In genomic region chr11:118621898-118622375, GRCh38 we compare ENCODE assay signal across 9 cellular contexts. TPM values are rescaled to one million over a fixed set of nuclear protein-coding genes. Genes with fewer than 3 reads are reported as not detected.
DNase-seq lines count a peak whose midpoint lies in the region; ATAC-seq, FAIRE-seq and TF ChIP-seq lines count a peak whose summit lies in the region.
"Had no signal": no experiment of that assay in that cellular context is flagged by ENCODE, and none has a peak within 500 bp of the region (broad histone marks: within the 10 kb centered on the region; RNA-seq: fewer than 3 reads in every experiment).

No MANE protein-coding gene starts in this region.

- no peaks in the 10 kb centered on the region for H3K9me3 ChIP-seq in neural cell (ENCODE audit: low read length)

- H3K4me1 Mint-ChIP-seq in effector memory CD8-positive, alpha-beta T cell (ENCODE audit: low read depth in 2 of 2) = peaks cover 4 to 5% of the 10 kb centered on the region in 2 donors

- no peaks in the 10 kb centered on the region for H3K27me3 ChIP-seq in neural cell (ENCODE audit: insufficient read depth, low read depth, low read length)

- peak overlapping the region; percentile 71 for H2AFZ ChIP-seq in neural cell (ENCODE audit: low read depth, low read length)

- no peaks in the 10 kb centered on the region for H3K36me3 ChIP-seq in neural cell (ENCODE audit: insufficient read depth, low read length)

- peak overlapping the region; percentile 26 to 73 for H3K4me3 Mint-ChIP-seq in effector memory CD8-positive, alpha-beta T cell

- peak overlapping the region; percentile 85 for H3K27ac ChIP-seq in neural cell (ENCODE audit: low read length)
- H3K27ac ChIP-seq: HL-60 had no signal

- H3K79me2 ChIP-seq in neural cell (replicated peaks; ENCODE audit: insufficient read depth, low read length) = peaks cover 33% of the 10 kb centered on the region

- no peak for TF ChIP-seq EP300 in neural cell (conservative IDR thresholded peaks at IDR 0.05; ENCODE audit: poor library complexity, severe bottlenecking)

- H3K27ac Mint-ChIP-seq in effector memory CD8-positive, alpha-beta T cell = peak overlapping the region in 1 of 2 donors; percentile 56

- TF ChIP-seq CTCF in AG10803 (conservative IDR thresholded peaks at IDR 0.05; ENCODE audit: low read length) (no peak), neural cell (IDR thresholded peaks at IDR 0.05; ENCODE audit: poor library complexity, severe bottlenecking) (no peak)

- peak overlapping the region; percentile 79 for H3K4me3 ChIP-seq in AG10803 (ENCODE audit: low read length)
- H3K4me3 ChIP-seq in neural cell (ENCODE audit: low read length) = peak overlapping the region; percentile 83

- TF ChIP-seq RAD21 in neural cell (conservative IDR thresholded peaks at IDR 0.05) = no peak

- no peaks in the 10 kb centered on the region for H3K9me3 Mint-ChIP-seq in effector memory CD8-positive, alpha-beta T cell

- no peaks in the 10 kb centered on the region for H3K36me3 Mint-ChIP-seq in effector memory CD8-positive, alpha-beta T cell (ENCODE audit: insufficient read depth)

- peaks cover 16 to 28% of the 10 kb centered on the region in 2 donors for H3K27me3 Mint-ChIP-seq in effector memory CD8-positive, alpha-beta T cell

- ATAC-seq in effector memory CD8-positive, alpha-beta T cell (replicated peaks) = no peak
- no peak for ATAC-seq in GM18505 (IDR thresholded peaks at IDR 0.05; ENCODE audit: unreplicated experiment)
- ATAC-seq in GM21723 (IDR thresholded peaks at IDR 0.05; ENCODE audit: unreplicated experiment) = no peak

- no peaks in the 10 kb centered on the region for H3K9me2 ChIP-seq in neural cell (ENCODE audit: insufficient read depth, low read length)

- no peaks in the 10 kb centered on the region for H3F3A ChIP-seq in neural cell (ENCODE audit: insufficient read depth, low read length, poor library complexity, severe bottlenecking)

- peak overlapping the region; percentile 89 for H3K9ac ChIP-seq in neural cell (ENCODE audit: low read length)

- H4K20me1 ChIP-seq in neural cell (ENCODE audit: insufficient read depth) = no peaks in the 10 kb centered on the region

- peak overlapping the region; percentile 98 for H3K4me2 ChIP-seq in neural cell (ENCODE audit: low read length)

- TF ChIP-seq POLR2A in GM12892 (IDR thresholded peaks at IDR 0.05; ENCODE audit: low read depth, low read length) (no peak), GM18505 (IDR thresholded peaks at IDR 0.05; ENCODE audit: borderline replicate concordance, extremely low read depth, insufficient read depth, insufficient read length) (no peak)

- DNase-seq in AG10803 (ENCODE audit: low read depth) (no peak), NCI-H69 (lab: John Stamatoyannopoulos, UW) (peak; percentile 68), GM12892 (ENCODE audit: insufficient read length) (no peak), DMS 273 (lab: John Stamatoyannopoulos, UW; ENCODE audit: unreplicated experiment) (no peak)
- no peak for DNase-seq in effector memory CD8-positive, alpha-beta T cell

- FAIRE-seq in GM12892 (lab: Jason Lieb, UNC) = no peak

TF ChIP-seq in neural cell, 6 proteins besides CTCF, POLR2A, EP300 and RAD21:
- TF ChIP-seq POLR2AphosphoS5 (IDR thresholded peaks at IDR 0.05) = peak; percentile 4
- TF ChIP-seq TAF1 (IDR thresholded peaks at IDR 0.05; ENCODE audit: low read depth) = no peak
- no peak for TF ChIP-seq SMC3 (conservative IDR thresholded peaks at IDR 0.05; ENCODE audit: poor library complexity)
- TF ChIP-seq MXI1 (conservative IDR thresholded peaks at IDR 0.05; ENCODE audit: poor library complexity, severe bottlenecking) = no peak
- TF ChIP-seq EZH2 (IDR thresholded peaks at IDR 0.05; ENCODE audit: borderline replicate concordance, insufficient read depth, low read length, poor library complexity, severe bottlenecking) = no peak
- TF ChIP-seq REST (IDR thresholded peaks at IDR 0.05; ENCODE audit: borderline replicate concordance) = peak; percentile 39

RNA-seq across cellular contexts. Expression of gene PHLDB1, which starts 14.5 kb away (rescaled TPM):
- polyA plus RNA-seq in neural cell = 114 and 149 TPM in 2 replicates
- polyA minus RNA-seq in neural cell = 146 and 166 TPM in 2 replicates
- not detected for polyA plus RNA-seq in GM12892 (2012; ENCODE audit: missing spikeins)

RNA-seq across cellular contexts. Expression of gene ARCN1, which starts 49.7 kb away (rescaled TPM):
- polyA plus RNA-seq in neural cell = 67.2 and 68.4 TPM in 2 replicates
- polyA minus RNA-seq in neural cell = 94.5 and 108 TPM in 2 replicates
- 74.9 TPM for polyA plus RNA-seq in GM12892 (2012; ENCODE audit: missing spikeins)

RNA-seq across cellular contexts. Expression of gene IFT46, which starts 56.2 kb away (rescaled TPM):
- 70.3 and 75.5 TPM in 2 replicates for polyA plus RNA-seq in neural cell
- polyA minus RNA-seq in neural cell = 44.1 and 50.6 TPM in 2 replicates
- polyA plus RNA-seq in GM12892 (2012; ENCODE audit: missing spikeins) = 17.1 TPM

RNA-seq across cellular contexts. Expression of gene TREH, which starts 57.5 kb away (rescaled TPM):
- polyA plus RNA-seq in neural cell = 0.12 TPM in 1 of 2 replicates, not detected in the other
- polyA minus RNA-seq in neural cell = not detected in 2 replicates
- polyA plus RNA-seq in GM12892 (2012; ENCODE audit: missing spikeins) = not detected
